ENCODE assay signal across 11 cellular contexts in genomic region chr11:128831781-128832497, GRCh38. TPM values are rescaled to one million over a fixed set of nuclear protein-coding genes. Genes with fewer than 3 reads are reported as not detected.
A peak's percentile ranks its signal among the peaks of the same experiment; 100 is the strongest.
DNase-seq lines count a peak whose midpoint lies in the region; ATAC-seq and TF ChIP-seq lines count a peak whose summit lies in the region.
"Had no signal": no experiment of that assay in that cellular context is flagged by ENCODE, and none has a peak within 500 bp of the region (broad histone marks: within the 10 kb centered on the region; RNA-seq: fewer than 3 reads in every experiment).

No MANE protein-coding gene starts in this region.

- H3K9me3 Mint-ChIP-seq in IgD-negative memory B cell, result no peaks in the 10 kb centered on the region

- H3K4me1 Mint-ChIP-seq in IgD-negative memory B cell, result peaks cover 60 to 72% (median 63%) of the 10 kb centered on the region in 3 donors

- H3K4me3 Mint-ChIP-seq in IgD-negative memory B cell, result peak overlapping the region in 3 of 4 donors; percentile 2 to 30 (median 24)

- no peaks in the 10 kb centered on the region for H3K4me1 ChIP-seq in foreskin keratinocyte
- H3K4me1 ChIP-seq: vagina had no signal

- H3K27ac Mint-ChIP-seq in IgD-negative memory B cell, result peak overlapping the region; percentile 50 to 96 (median 92)

- peaks cover 3% of the 10 kb centered on the region for H3K27me3 Mint-ChIP-seq in IgD-negative memory B cell

- TF ChIP-seq CTCF in GM12865 (IDR thresholded peaks at IDR 0.05; ENCODE audit: insufficient read depth, low read depth, low read length, missing control alignments) (no peak), foreskin keratinocyte (conservative IDR thresholded peaks at IDR 0.05) (no peak)

- ATAC-seq in GM21528 (IDR thresholded peaks at IDR 0.05; ENCODE audit: low FRiP score, unreplicated experiment) (peak; percentile 45), foreskin keratinocyte (peak; percentile 12), HG03139 (IDR thresholded peaks at IDR 0.05; ENCODE audit: unreplicated experiment) (no peak)

- H3K36me3 Mint-ChIP-seq in IgD-negative memory B cell, result peaks cover 12% of the 10 kb centered on the region

- H3K27ac ChIP-seq in foreskin keratinocyte, result no peak overlapping the region
- H3K27ac ChIP-seq: vagina had no signal

- H3K27me3 ChIP-seq in foreskin keratinocyte, result peaks cover 5% of the 10 kb centered on the region
- H3K27me3 ChIP-seq: vagina had no signal

- DNase-seq in GM12865 (ENCODE audit: low read depth) (peak; percentile 47), foreskin keratinocyte (no peak), AG20443 (ENCODE audit: low spot score) (no peak), NCI-H187 treated with DMSO at 0.1 percent for 48 hours (lab: John Stamatoyannopoulos, UW) (no peak)
- DNase-seq in activated CD8-positive, alpha-beta memory T cell treated with anti-CD3 and anti-CD28 coated beads for 24 hours, result no peak

- no peak overlapping the region; the same call in 1 of the 2 replicates for H3K4me3 ChIP-seq in GM12865 (ENCODE audit: low read depth, low read length)
- H3K4me3 ChIP-seq: vagina had no signal

RNA-seq across cellular contexts. Expression of gene KCNJ1, which starts 35.2 kb away (rescaled TPM):
- polyA plus RNA-seq in IgD-negative memory B cell, result 0.30 TPM
- 0.03 TPM in 1 of 2 replicates, not detected in the other for total RNA-seq in foreskin keratinocyte
- polyA plus RNA-seq in foreskin keratinocyte, result not detected in 2 replicates
- total RNA-seq: IMR-90; T-helper 2 cell treated with Interferon-gamma antibody and Interleukin-4, amounts not matched to agents 100 ng/mL and 5 ng/mL, for 36 hours had no signal
- polyA plus RNA-seq: IMR-90 had no signal

RNA-seq across cellular contexts. Expression of gene KCNJ5, which starts 59.2 kb away (rescaled TPM):
- polyA plus RNA-seq in IgD-negative memory B cell, result not detected
- total RNA-seq in foreskin keratinocyte, result 0.95 and 3.8 TPM in 2 replicates
- 0.65 and 2.5 TPM in 2 replicates for polyA plus RNA-seq in foreskin keratinocyte
- total RNA-seq: T-helper 2 cell treated with Interferon-gamma antibody and Interleukin-4, amounts not matched to agents 100 ng/mL and 5 ng/mL, for 36 hours had no signal
